In genomic region chr6:11885159-11885558, GRCh38 we compare ENCODE assay signal across 22 cellular contexts.
DNase-seq lines count a peak whose midpoint lies in the region; ATAC-seq lines count a peak whose summit lies in the region.
"Had no signal": no experiment of that assay in that cellular context is flagged by ENCODE, and none has a peak within 500 bp of the region (broad histone marks: within the 10 kb centered on the region; RNA-seq: fewer than 3 reads in every experiment).

No MANE protein-coding gene starts in this region.

- DNase-seq in activated T-cell treated with anti-CD3 and anti-CD28 coated beads, Interleukin-2, amount 50 U/mL, for 72 hours, result no peak
- DNase-seq in activated T-cell treated with anti-CD3 and anti-CD28 coated beads, Interleukin-2, amount 50 U/mL, for 24 hours, result no peak
- no peak for DNase-seq in activated naive CD8-positive, alpha-beta T cell treated with anti-CD3 and anti-CD28 coated beads, Interleukin-2, amount 50 U/mL, for 24 hours
- no peak for DNase-seq in stimulated activated effector memory CD8-positive, alpha-beta T cell treated with anti-CD3 and anti-CD28 coated beads, Interleukin-12 subunit alpha, Interleukin-12 subunit beta, amount 100 ng/mL, for 72 hours (ENCODE audit: low spot score in 2 of 2)
- no peak for DNase-seq in stimulated activated naive CD8-positive, alpha-beta T cell treated with anti-CD3 and anti-CD28 coated beads, Interleukin-15, amount 100 ng/mL, for 72 hours
- DNase-seq in stimulated activated naive CD4-positive, alpha-beta T cell treated with Interleukin-2 at 50 U/mL for 16 hours (lab: John Stamatoyannopoulos, UW), result no peak
- no peak for DNase-seq in HuH-7.5 (ENCODE audit: low spot score)
- DNase-seq: 8988T; ACHN; AML-193; BE2C; CD4-positive, alpha-beta T cell; CD8-positive, alpha-beta memory T cell; DMS 273 treated with DMSO at 0.1 percent for 48 hours; DMS79; EL; GDM1; GM23248; HFFc6 had no signal

- peaks cover 4 to 10% of the 10 kb centered on the region in 2 donors for H3K9me3 Mint-ChIP-seq in activated T-cell treated with anti-CD3 and anti-CD28 coated beads, Interleukin-2, amount 50 U/mL, for 72 hours
- H3K9me3 Mint-ChIP-seq in activated T-cell treated with anti-CD3 and anti-CD28 coated beads, Interleukin-2, amount 50 U/mL, for 24 hours, result peaks cover 7% of the 10 kb centered on the region
- H3K9me3 Mint-ChIP-seq in activated naive CD8-positive, alpha-beta T cell treated with anti-CD3 and anti-CD28 coated beads, Interleukin-2, amount 50 U/mL, for 24 hours, result peaks cover 24% of the 10 kb centered on the region
- H3K9me3 Mint-ChIP-seq in stimulated activated effector memory CD8-positive, alpha-beta T cell treated with anti-CD3 and anti-CD28 coated beads, Interleukin-12 subunit alpha, Interleukin-12 subunit beta, amount 100 ng/mL, for 72 hours, result peaks cover 2% of the 10 kb centered on the region
- peaks cover 22 to 33% of the 10 kb centered on the region in 2 donors for H3K9me3 Mint-ChIP-seq in stimulated activated naive CD8-positive, alpha-beta T cell treated with anti-CD3 and anti-CD28 coated beads, Interleukin-15, amount 100 ng/mL, for 72 hours

- H3K4me1 Mint-ChIP-seq in activated T-cell treated with anti-CD3 and anti-CD28 coated beads, Interleukin-2, amount 50 U/mL, for 72 hours (ENCODE audit: low read depth), result peaks cover 14% of the 10 kb centered on the region
- peaks cover 3% of the 10 kb centered on the region for H3K4me1 Mint-ChIP-seq in activated T-cell treated with anti-CD3 and anti-CD28 coated beads, Interleukin-2, amount 50 U/mL, for 24 hours (ENCODE audit: low read depth)
- H3K4me1 Mint-ChIP-seq in activated naive CD8-positive, alpha-beta T cell treated with anti-CD3 and anti-CD28 coated beads, Interleukin-2, amount 50 U/mL, for 24 hours, result peaks cover 7% of the 10 kb centered on the region
- H3K4me1 Mint-ChIP-seq in stimulated activated effector memory CD8-positive, alpha-beta T cell treated with anti-CD3 and anti-CD28 coated beads, Interleukin-12 subunit alpha, Interleukin-12 subunit beta, amount 100 ng/mL, for 72 hours, result no peaks in the 10 kb centered on the region
- peaks cover 18% of the 10 kb centered on the region for H3K4me1 Mint-ChIP-seq in stimulated activated naive CD8-positive, alpha-beta T cell treated with anti-CD3 and anti-CD28 coated beads, Interleukin-15, amount 100 ng/mL, for 72 hours
- H3K4me1 Mint-ChIP-seq: CD14-positive monocyte; CD8-positive, alpha-beta memory T cell had no signal

- H3K36me3 Mint-ChIP-seq in activated T-cell treated with anti-CD3 and anti-CD28 coated beads, Interleukin-2, amount 50 U/mL, for 72 hours (ENCODE audit: insufficient read depth in 2 of 2), result peaks cover 8 to 13% of the 10 kb centered on the region in 2 donors
- no peaks in the 10 kb centered on the region for H3K36me3 Mint-ChIP-seq in activated T-cell treated with anti-CD3 and anti-CD28 coated beads, Interleukin-2, amount 50 U/mL, for 24 hours (ENCODE audit: low read depth)
- peaks cover 4% of the 10 kb centered on the region for H3K36me3 Mint-ChIP-seq in activated naive CD8-positive, alpha-beta T cell treated with anti-CD3 and anti-CD28 coated beads, Interleukin-2, amount 50 U/mL, for 24 hours (ENCODE audit: low read depth)
- H3K36me3 Mint-ChIP-seq in stimulated activated effector memory CD8-positive, alpha-beta T cell treated with anti-CD3 and anti-CD28 coated beads, Interleukin-12 subunit alpha, Interleukin-12 subunit beta, amount 100 ng/mL, for 72 hours, result no peaks in the 10 kb centered on the region
- H3K36me3 Mint-ChIP-seq: CD14-positive monocyte had no signal

- no peak overlapping the region for H3K4me3 Mint-ChIP-seq in activated T-cell treated with anti-CD3 and anti-CD28 coated beads, Interleukin-2, amount 50 U/mL, for 72 hours
- H3K4me3 Mint-ChIP-seq in activated T-cell treated with anti-CD3 and anti-CD28 coated beads, Interleukin-2, amount 50 U/mL, for 24 hours, result no peak overlapping the region
- no peak overlapping the region for H3K4me3 Mint-ChIP-seq in activated naive CD8-positive, alpha-beta T cell treated with anti-CD3 and anti-CD28 coated beads, Interleukin-2, amount 50 U/mL, for 24 hours
- H3K4me3 Mint-ChIP-seq in stimulated activated effector memory CD8-positive, alpha-beta T cell treated with anti-CD3 and anti-CD28 coated beads, Interleukin-12 subunit alpha, Interleukin-12 subunit beta, amount 100 ng/mL, for 72 hours, result no peak overlapping the region
- no peak overlapping the region for H3K4me3 Mint-ChIP-seq in stimulated activated naive CD8-positive, alpha-beta T cell treated with anti-CD3 and anti-CD28 coated beads, Interleukin-15, amount 100 ng/mL, for 72 hours
- H3K4me3 Mint-ChIP-seq: CD14-positive monocyte; CD4-positive, alpha-beta T cell; CD8-positive, alpha-beta memory T cell; HFFc6 had no signal

- no peak for ATAC-seq in activated T-cell treated with anti-CD3 and anti-CD28 coated beads, Interleukin-2, amount 50 U/mL, for 72 hours (replicated peaks in 1 of 2)
- ATAC-seq in activated naive CD8-positive, alpha-beta T cell treated with anti-CD3 and anti-CD28 coated beads, Interleukin-2, amount 50 U/mL, for 24 hours, result peak; percentile 36
- peak; percentile 21 for ATAC-seq in stimulated activated effector memory CD8-positive, alpha-beta T cell treated with anti-CD3 and anti-CD28 coated beads, Interleukin-12 subunit alpha, Interleukin-12 subunit beta, amount 100 ng/mL, for 72 hours
- ATAC-seq in stimulated activated naive CD8-positive, alpha-beta T cell treated with anti-CD3 and anti-CD28 coated beads, Interleukin-15, amount 100 ng/mL, for 72 hours, result peak; percentile 62
- no peak for ATAC-seq in GM18502 (IDR thresholded peaks at IDR 0.05; ENCODE audit: poor library complexity, unreplicated experiment)
- ATAC-seq: A549 had no signal

- no peaks in the 10 kb centered on the region for H3K27me3 Mint-ChIP-seq in activated T-cell treated with anti-CD3 and anti-CD28 coated beads, Interleukin-2, amount 50 U/mL, for 72 hours (ENCODE audit: low read depth)
- H3K27me3 Mint-ChIP-seq in activated T-cell treated with anti-CD3 and anti-CD28 coated beads, Interleukin-2, amount 50 U/mL, for 24 hours, result no peaks in the 10 kb centered on the region
- H3K27me3 Mint-ChIP-seq in activated naive CD8-positive, alpha-beta T cell treated with anti-CD3 and anti-CD28 coated beads, Interleukin-2, amount 50 U/mL, for 24 hours, result no peaks in the 10 kb centered on the region
- no peaks in the 10 kb centered on the region for H3K27me3 Mint-ChIP-seq in stimulated activated naive CD8-positive, alpha-beta T cell treated with anti-CD3 and anti-CD28 coated beads, Interleukin-15, amount 100 ng/mL, for 72 hours
- H3K27me3 Mint-ChIP-seq: CD4-positive, alpha-beta T cell had no signal

- peak overlapping the region; percentile 34 for H3K27ac Mint-ChIP-seq in activated T-cell treated with anti-CD3 and anti-CD28 coated beads, Interleukin-2, amount 50 U/mL, for 72 hours
- H3K27ac Mint-ChIP-seq in activated T-cell treated with anti-CD3 and anti-CD28 coated beads, Interleukin-2, amount 50 U/mL, for 24 hours, result no peak overlapping the region
- H3K27ac Mint-ChIP-seq in activated naive CD8-positive, alpha-beta T cell treated with anti-CD3 and anti-CD28 coated beads, Interleukin-2, amount 50 U/mL, for 24 hours, result peak overlapping the region; percentile 26
- no peak overlapping the region for H3K27ac Mint-ChIP-seq in stimulated activated effector memory CD8-positive, alpha-beta T cell treated with anti-CD3 and anti-CD28 coated beads, Interleukin-12 subunit alpha, Interleukin-12 subunit beta, amount 100 ng/mL, for 72 hours
- H3K27ac Mint-ChIP-seq in stimulated activated naive CD8-positive, alpha-beta T cell treated with anti-CD3 and anti-CD28 coated beads, Interleukin-15, amount 100 ng/mL, for 72 hours, result no peak overlapping the region
- H3K27ac Mint-ChIP-seq: CD14-positive monocyte; CD4-positive, alpha-beta T cell; HFFc6 had no signal

Comparison
In these comparisons a context has a peak if more than half of its experiments do, and no peak if none do; other contexts are left out.
1. H3K27ac Mint-ChIP-seq: peak in activated T-cell treated with anti-CD3 and anti-CD28 coated beads, Interleukin-2, amount 50 U/mL, for 72 hours (single experiment) and activated naive CD8-positive, alpha-beta T cell treated with anti-CD3 and anti-CD28 coated beads, Interleukin-2, amount 50 U/mL, for 24 hours (single experiment); none in activated T-cell treated with anti-CD3 and anti-CD28 coated beads, Interleukin-2, amount 50 U/mL, for 24 hours (single experiment), stimulated activated effector memory CD8-positive, alpha-beta T cell treated with anti-CD3 and anti-CD28 coated beads, Interleukin-12 subunit alpha, Interleukin-12 subunit beta, amount 100 ng/mL, for 72 hours (single experiment) and stimulated activated naive CD8-positive, alpha-beta T cell treated with anti-CD3 and anti-CD28 coated beads, Interleukin-15, amount 100 ng/mL, for 72 hours (0 of 2).
2. ATAC-seq: peak in activated naive CD8-positive, alpha-beta T cell treated with anti-CD3 and anti-CD28 coated beads, Interleukin-2, amount 50 U/mL, for 24 hours (single experiment), stimulated activated effector memory CD8-positive, alpha-beta T cell treated with anti-CD3 and anti-CD28 coated beads, Interleukin-12 subunit alpha, Interleukin-12 subunit beta, amount 100 ng/mL, for 72 hours (single experiment) and stimulated activated naive CD8-positive, alpha-beta T cell treated with anti-CD3 and anti-CD28 coated beads, Interleukin-15, amount 100 ng/mL, for 72 hours (single experiment); none in activated T-cell treated with anti-CD3 and anti-CD28 coated beads, Interleukin-2, amount 50 U/mL, for 72 hours (0 of 2) and GM18502 (single experiment).